ENCODE assay signal across 9 cellular contexts in the genomic region with DNA sequence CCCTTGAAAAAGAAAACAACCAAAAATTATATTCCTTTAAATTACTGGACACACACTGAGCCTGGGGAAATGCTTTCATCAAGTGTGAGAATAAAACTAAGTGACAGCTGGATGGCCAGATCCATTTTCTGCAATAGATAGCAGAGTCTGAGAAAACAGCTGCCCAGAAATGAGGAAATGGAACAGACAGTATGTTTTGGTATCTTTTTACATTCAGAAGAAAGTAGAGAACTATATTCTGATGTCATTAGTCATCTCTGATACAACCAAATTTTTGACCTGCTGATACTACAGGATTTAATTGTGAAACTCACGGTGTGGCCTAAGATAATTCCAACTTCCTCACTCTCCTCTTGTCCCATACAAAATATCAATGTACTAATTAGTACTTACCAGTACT.
A peak's percentile ranks its signal among the peaks of the same experiment; 100 is the strongest.
DNase-seq lines count a peak whose midpoint lies in the region; ATAC-seq and TF ChIP-seq lines count a peak whose summit lies in the region.
"Had no signal": no experiment of that assay in that cellular context is flagged by ENCODE, and none has a peak within 500 bp of the region (broad histone marks: within the 10 kb centered on the region; RNA-seq: fewer than 3 reads in every experiment).

No MANE protein-coding gene starts in this region.

- POLR2A ChIA-PET in HEK293 (lab: Yijun Ruan, JAX): no interaction called here

- H3K4me1 ChIP-seq in HEK293 (ENCODE audit: control insufficient read depth, insufficient read depth, low read length): peaks cover 13% of the 10 kb centered on the region

- H3K4me3 Mint-ChIP-seq in activated naive CD4-positive, alpha-beta T cell treated with anti-CD3 and anti-CD28 coated beads for 36 hours: no peak overlapping the region

- peaks cover 17% of the 10 kb centered on the region for H3K27me3 Mint-ChIP-seq in activated naive CD4-positive, alpha-beta T cell treated with anti-CD3 and anti-CD28 coated beads for 36 hours (ENCODE audit: low read depth)

- TF ChIP-seq CTCF in HEK293 (tag by site-specific recombination; IDR thresholded peaks at IDR 0.05): no peak

- no peaks in the 10 kb centered on the region; a peak in 1 of 3 replicates for H3K36me3 ChIP-seq in HEK293 (ENCODE audit: control insufficient read depth in 2 of 2, insufficient read depth in 1 of 2, low read length in 2 of 2)

- peak; percentile 80 for ATAC-seq in GM18858 (IDR thresholded peaks at IDR 0.05; ENCODE audit: unreplicated experiment)
- no peak for ATAC-seq in GM21367 (IDR thresholded peaks at IDR 0.05; ENCODE audit: unreplicated experiment)

- no peaks in the 10 kb centered on the region for H3K9me3 ChIP-seq in HEK293 (ENCODE audit: control insufficient read depth, insufficient read depth, low read depth, low read length)

- no peaks in the 10 kb centered on the region for H3K9me3 Mint-ChIP-seq in activated naive CD4-positive, alpha-beta T cell treated with anti-CD3 and anti-CD28 coated beads for 36 hours
- H3K9me3 Mint-ChIP-seq: neural crest cell had no signal

- no peak overlapping the region for H3K4me3 ChIP-seq in HEK293 (ENCODE audit: low read depth, low read length)

- CTCF ChIA-PET in HEK293 (lab: Yijun Ruan, JAX): no interaction called here
- CTCF ChIA-PET in activated naive CD4-positive, alpha-beta T cell treated with anti-CD3 and anti-CD28 coated beads for 36 hours (lab: Charles Lee): no interaction called here

- DNase-seq in NCI-H226 (peak; percentile 82), kidney glomerular epithelial cell (lab: John Stamatoyannopoulos, UW) (peak; percentile 9), NCI-H2171 (lab: John Stamatoyannopoulos, UW) (no peak)
- DNase-seq in stimulated activated CD4-positive, alpha-beta T cell treated with anti-CD3 and anti-CD28 coated beads, Interleukin-4, amount 100 ng/mL, for 1 hour: no peak
- no peak for DNase-seq in activated naive CD4-positive, alpha-beta T cell treated with anti-CD3 and anti-CD28 coated beads for 36 hours

- H3K4me1 Mint-ChIP-seq in activated naive CD4-positive, alpha-beta T cell treated with anti-CD3 and anti-CD28 coated beads for 36 hours (ENCODE audit: low read depth): no peaks in the 10 kb centered on the region

- H3K27ac ChIP-seq in HEK293 (ENCODE audit: extremely low read depth, low read depth, low read length): no peak overlapping the region

- no peak overlapping the region for H3K27ac Mint-ChIP-seq in activated naive CD4-positive, alpha-beta T cell treated with anti-CD3 and anti-CD28 coated beads for 36 hours

- no peaks in the 10 kb centered on the region for H3K36me3 Mint-ChIP-seq in activated naive CD4-positive, alpha-beta T cell treated with anti-CD3 and anti-CD28 coated beads for 36 hours (ENCODE audit: low read depth)

- intact Hi-C loops in activated naive CD4-positive, alpha-beta T cell treated with anti-CD3 and anti-CD28 coated beads for 36 hours (cut with micrococcal nuclease): no loop called here

TF ChIP-seq in HEK293, 187 proteins besides CTCF, POLR2A, EP300 and RAD21:
- TF ChIP-seq, protein P1, sequence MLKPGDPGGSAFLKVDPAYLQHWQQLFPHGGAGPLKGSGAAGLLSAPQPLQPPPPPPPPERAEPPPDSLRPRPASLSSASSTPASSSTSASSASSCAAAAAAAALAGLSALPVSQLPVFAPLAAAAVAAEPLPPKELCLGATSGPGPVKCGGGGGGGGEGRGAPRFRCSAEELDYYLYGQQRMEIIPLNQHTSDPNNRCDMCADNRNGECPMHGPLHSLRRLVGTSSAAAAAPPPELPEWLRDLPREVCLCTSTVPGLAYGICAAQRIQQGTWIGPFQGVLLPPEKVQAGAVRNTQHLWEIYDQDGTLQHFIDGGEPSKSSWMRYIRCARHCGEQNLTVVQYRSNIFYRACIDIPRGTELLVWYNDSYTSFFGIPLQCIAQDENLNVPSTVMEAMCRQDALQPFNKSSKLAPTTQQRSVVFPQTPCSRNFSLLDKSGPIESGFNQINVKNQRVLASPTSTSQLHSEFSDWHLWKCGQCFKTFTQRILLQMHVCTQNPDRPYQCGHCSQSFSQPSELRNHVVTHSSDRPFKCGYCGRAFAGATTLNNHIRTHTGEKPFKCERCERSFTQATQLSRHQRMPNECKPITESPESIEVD (tag by site-specific recombination; IDR thresholded peaks at IDR 0.05): peak; percentile 62
- TF ChIP-seq KLF10 (tag by site-specific recombination; IDR thresholded peaks at IDR 0.05): no peak

Comparison
In these comparisons a context has a peak if more than half of its experiments do, and no peak if none do; other contexts are left out.
1. DNase-seq: peak in NCI-H226 (single experiment) and kidney glomerular epithelial cell (single experiment); none in stimulated activated CD4-positive, alpha-beta T cell treated with anti-CD3 and anti-CD28 coated beads, Interleukin-4, amount 100 ng/mL, for 1 hour (single experiment), NCI-H2171 (single experiment) and activated naive CD4-positive, alpha-beta T cell treated with anti-CD3 and anti-CD28 coated beads for 36 hours (single experiment).